33 cellular contexts compared by ENCODE assay signal in genomic region chr6:123941855-123942254, GRCh38.
"Had no signal": no experiment of that assay in that cellular context is flagged by ENCODE, and none has a peak within 500 bp of the region (broad histone marks: within the 10 kb centered on the region; RNA-seq: fewer than 3 reads in every experiment).

No MANE protein-coding gene starts in this region.

- FAIRE-seq: astrocyte, TTC549 had no signal

- H3K9me3 ChIP-seq: adrenal gland, body of pancreas, breast epithelium had no signal

- ATAC-seq: activated CD8-positive, alpha-beta T cell treated with anti-CD3 and anti-CD28 coated beads for 36 hours; activated naive CD4-positive, alpha-beta T cell treated with anti-CD3 and anti-CD28 coated beads, Interleukin-2, amount 50 U/mL, for 72 hours; activated T-cell treated with anti-CD3 and anti-CD28 coated beads, Interleukin-2, amount 50 U/mL, for 4 hours; activated T-cell treated with anti-CD3 and anti-CD28 coated beads, Interleukin-2, amount 50 U/mL, for 72 hours; activated T-helper 17 cell treated with anti-CD3 and anti-CD28 coated beads, Interleukin-2, amount 50 U/mL, for 72 hours; body of pancreas had no signal

- H3K36me3 ChIP-seq: adrenal gland, brain microvascular endothelial cell, breast epithelium had no signal

- H3K27ac ChIP-seq: adrenal gland, body of pancreas, brain microvascular endothelial cell, breast epithelium, VCaP had no signal

- H3K4me3 ChIP-seq: adrenal gland, body of pancreas, breast epithelium had no signal

- DNase-seq: activated B cell treated with CpG ODN at 0.5 μM for 24 hours; activated CD4-positive, alpha-beta memory T cell treated with anti-CD3 and anti-CD28 coated beads for 36 hours; activated CD4-positive, alpha-beta T cell treated with anti-CD3 and anti-CD28 coated beads for 4 hours; activated CD4-positive, alpha-beta T cell treated with anti-CD3 and anti-CD28 coated beads, Interleukin-2, amount 10 ng/mL, durations not matched to agents 24 days and 14 days; activated CD4-positive, alpha-beta T cell treated with anti-CD3 and anti-CD28 coated beads, Interleukin-2, amount 50 U/mL, for 1 hour; activated CD4-positive, alpha-beta T cell treated with anti-CD3 and anti-CD28 coated beads, Interleukin-2, amount 50 U/mL, for 4 hours; activated CD4-positive, CD25-positive, alpha-beta regulatory T cell treated with anti-CD3 and anti-CD28 coated beads, Interleukin-2, amount 50 U/mL, for 72 hours; activated CD8-positive, alpha-beta memory T cell treated with anti-CD3 and anti-CD28 coated beads, Interleukin-2, amount 50 U/mL, for 4 hours; activated CD8-positive, alpha-beta T cell treated with anti-CD3 and anti-CD28 coated beads for 36 hours; activated effector memory CD4-positive, alpha-beta T cell treated with anti-CD3 and anti-CD28 coated beads, Interleukin-2, amount 50 U/mL, for 16 hours; activated gamma-delta T cell treated with Interleukin-2 at 50 U/mL for 16 hours; activated naive CD4-positive, alpha-beta T cell; activated naive CD4-positive, alpha-beta T cell treated with anti-CD3 and anti-CD28 coated beads for 36 hours; activated naive CD4-positive, alpha-beta T cell treated with anti-CD3 and anti-CD28 coated beads, Interleukin-2, amount 50 U/mL, for 16 hours; activated naive CD8-positive, alpha-beta T cell treated with anti-CD3 and anti-CD28 coated beads for 36 hours; activated T-cell treated with anti-CD3 and anti-CD28 coated beads for 4 hours; activated T-cell treated with anti-CD3 and anti-CD28 coated beads, Interleukin-2, amount 50 U/mL, for 1 hour; activated T-cell treated with anti-CD3 and anti-CD28 coated beads, Interleukin-2, amount 50 U/mL, for 4 hours; activated T-cell treated with anti-CD3 and anti-CD28 coated beads, Interleukin-2, amount 50 U/mL, for 72 hours; adrenal gland; amniotic stem cell; aorta; body of pancreas; brain microvascular endothelial cell; central memory CD4-positive, alpha-beta T cell; T-helper 2 cell; T-helper 9 cell had no signal

- H3K4me1 ChIP-seq: adrenal gland, body of pancreas, breast epithelium had no signal

- H3K27me3 ChIP-seq: adrenal gland, body of pancreas, brain microvascular endothelial cell, breast epithelium had no signal
